Comparison of ENCODE assay signal across 13 cellular contexts in the genomic region with DNA sequence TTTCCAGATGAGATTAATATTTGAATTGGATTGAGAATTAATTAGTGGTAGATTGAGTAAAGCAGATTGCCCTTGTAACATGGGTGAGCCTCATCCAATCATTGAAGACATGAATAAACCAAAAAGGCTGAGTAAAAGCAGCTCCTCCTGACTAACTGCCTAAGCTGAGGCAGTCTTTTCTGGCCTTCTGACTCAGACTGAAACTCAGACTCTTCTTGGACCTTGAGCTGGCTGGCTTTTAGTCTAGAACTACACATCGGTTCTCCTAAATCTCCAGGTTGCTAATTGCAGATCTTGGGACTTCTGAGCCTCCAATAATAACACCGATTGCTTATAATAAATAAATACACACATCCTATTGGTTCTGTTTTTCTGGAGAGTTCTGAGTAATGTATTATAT. TPM values are rescaled to one million over a fixed set of nuclear protein-coding genes. Genes with fewer than 3 reads are reported as not detected.
A peak's percentile ranks its signal among the peaks of the same experiment; 100 is the strongest.
DNase-seq lines count a peak whose midpoint lies in the region; ATAC-seq, FAIRE-seq and TF ChIP-seq lines count a peak whose summit lies in the region.
"Had no signal": no experiment of that assay in that cellular context is flagged by ENCODE, and none has a peak within 500 bp of the region (broad histone marks: within the 10 kb centered on the region; RNA-seq: fewer than 3 reads in every experiment).

No MANE protein-coding gene starts in this region.

- FAIRE-seq in GM18507 (lab: Jason Lieb, UNC), result peak; percentile 85
- FAIRE-seq: H54 had no signal

- intact Hi-C loops in aorta (cut with DNase I), result no loop called here

- TF ChIP-seq CTCF in choroid plexus epithelial cell (conservative IDR thresholded peaks at IDR 0.05; ENCODE audit: low read depth, low read length), result no peak
- no peak for TF ChIP-seq CTCF in brain microvascular endothelial cell (IDR thresholded peaks at IDR 0.05; ENCODE audit: low read depth, low read length, missing control alignments)

- 83 to 87% methylated on average over 2 of the region's 2 CpGs for WGBS in aorta, 2 donors

- no peaks in the 10 kb centered on the region for H3K9me3 ChIP-seq in aorta (ENCODE audit: control insufficient read depth, low read length)
- H3K9me3 ChIP-seq: adrenal gland, neutrophil had no signal

- H3K4me3 ChIP-seq in choroid plexus epithelial cell (ENCODE audit: low read depth, low read length) (no peak overlapping the region), aorta (ENCODE audit: low read length in 2 of 2) (no peak overlapping the region), brain microvascular endothelial cell (ENCODE audit: low read depth, low read length) (no peak overlapping the region)
- H3K4me3 ChIP-seq: adrenal gland had no signal

- H3K36me3 ChIP-seq in aorta (ENCODE audit: control insufficient read depth in 1 of 2, insufficient read depth in 2 of 2, low read length in 1 of 2) (no peaks in the 10 kb centered on the region), brain microvascular endothelial cell (replicated peaks) (no peaks in the 10 kb centered on the region)
- H3K36me3 ChIP-seq: adrenal gland, neutrophil had no signal

- H3K27me3 ChIP-seq in aorta (ENCODE audit: control insufficient read depth in 1 of 2, insufficient read depth in 2 of 2, low read length in 1 of 2) (no peaks in the 10 kb centered on the region), brain microvascular endothelial cell (replicated peaks) (no peaks in the 10 kb centered on the region)
- H3K27me3 ChIP-seq: adrenal gland had no signal

- no peaks in the 10 kb centered on the region for H3K4me1 ChIP-seq in aorta (ENCODE audit: control insufficient read depth in 1 of 2, insufficient read depth in 2 of 2, low read length in 2 of 2)
- H3K4me1 ChIP-seq: adrenal gland had no signal

- ATAC-seq in HG02870 (IDR thresholded peaks at IDR 0.05; ENCODE audit: unreplicated experiment) (peak; percentile 63), aorta (ENCODE audit: low FRiP score) (no peak), GM19395 (IDR thresholded peaks at IDR 0.05; ENCODE audit: unreplicated experiment) (no peak), GM21423 (IDR thresholded peaks at IDR 0.05; ENCODE audit: unreplicated experiment) (no peak)

- in situ Hi-C loops in brain microvascular endothelial cell (cut with HindIII; ENCODE audit: low pct_ligation_motif_present, low sequenced_read_pairs), result no loop called here

- DNase-seq in EH (ENCODE audit: low read depth) (peak; percentile 14), GM18507 (ENCODE audit: extremely low spot score, insufficient read length, low read depth) (no peak), choroid plexus epithelial cell (ENCODE audit: low read depth) (peak; percentile 23), aorta (no peak), brain microvascular endothelial cell (no peak)
- DNase-seq: CD4-positive, alpha-beta memory T cell; NCI-H146 had no signal

- H3K27ac ChIP-seq in aorta (ENCODE audit: low read depth in 1 of 2, low read length in 2 of 2) (no peak overlapping the region), brain microvascular endothelial cell (no peak overlapping the region)
- H3K27ac ChIP-seq: adrenal gland, neutrophil had no signal

RNA-seq across cellular contexts. Expression of gene FKBP11, which starts 24.0 kb away (rescaled TPM):
- total RNA-seq in aorta, result 10 to 100 TPM; 35.7 to 41.4 TPM
- polyA plus RNA-seq in aorta, result 10 to 100 TPM; 14.3 to 51.3 TPM

RNA-seq across cellular contexts. Expression of gene RND1, which starts 35.6 kb away (rescaled TPM):
- 1 to 10 TPM; 3.7 TPM for total RNA-seq in aorta
- under 1 TPM; 0.56 to 0.88 TPM for polyA plus RNA-seq in aorta

RNA-seq across cellular contexts. Expression of gene DDX23, which starts 49.3 kb away (rescaled TPM):
- total RNA-seq in aorta, result 10 to 100 TPM; 52.2 to 77.2 TPM
- polyA plus RNA-seq in aorta, result 10 to 100 TPM; 25.9 to 48.1 TPM

RNA-seq across cellular contexts. Expression of gene ARF3, which starts 56.0 kb away (rescaled TPM):
- total RNA-seq in aorta, result 100 to 1,000 TPM; 153 to 155 TPM
- 10 to 100 TPM; 65.3 to 65.5 TPM for polyA plus RNA-seq in aorta

Comparison
In these comparisons a context has a peak if more than half of its experiments do, and no peak if none do; other contexts are left out.
1. DNase-seq: peak in EH (single experiment) and choroid plexus epithelial cell (single experiment); none in GM18507 (single experiment), aorta (0 of 2) and brain microvascular endothelial cell (single experiment).